11 cellular contexts compared by ENCODE assay signal in genomic region chr3:177646749-177647148, GRCh38.
DNase-seq lines count a peak whose midpoint lies in the region; ATAC-seq and TF ChIP-seq lines count a peak whose summit lies in the region.
"Had no signal": no experiment of that assay in that cellular context is flagged by ENCODE, and none has a peak within 500 bp of the region (broad histone marks: within the 10 kb centered on the region; RNA-seq: fewer than 3 reads in every experiment).

No MANE protein-coding gene starts in this region.

- no peaks in the 10 kb centered on the region for H3K36me3 Mint-ChIP-seq in CD14-positive monocyte
- no peaks in the 10 kb centered on the region for H3K36me3 Mint-ChIP-seq in activated naive CD8-positive, alpha-beta T cell treated with anti-CD3 and anti-CD28 coated beads for 36 hours

- DNase-seq in CD14-positive monocyte (ENCODE audit: low spot score), result no peak
- peak; percentile 24 for DNase-seq in activated naive CD8-positive, alpha-beta T cell treated with anti-CD3 and anti-CD28 coated beads for 36 hours
- no peak for DNase-seq in NCI-H1417 treated with DMSO at 0.1 percent for 48 hours (lab: John Stamatoyannopoulos, UW)
- no peak for DNase-seq in NCI-H2227 (lab: John Stamatoyannopoulos, UW; ENCODE audit: unreplicated experiment)
- DNase-seq in GM19238 (ENCODE audit: insufficient read length, low spot score), result no peak
- DNase-seq in middle frontal gyrus (ENCODE audit: extremely low spot score, low spot score), result no peak
- DNase-seq: Calu3, endodermal cell, NCI-H2227 treated with DMSO at 0.1 percent for 48 hours had no signal

- peak; percentile 74 for ATAC-seq in GM19463 (IDR thresholded peaks at IDR 0.05; ENCODE audit: unreplicated experiment)

- peaks cover 0 to 3% (median 0%) of the 10 kb centered on the region in 3 donors for H3K27me3 Mint-ChIP-seq in CD14-positive monocyte (ENCODE audit: low read depth in 3 of 3)
- no peaks in the 10 kb centered on the region for H3K27me3 Mint-ChIP-seq in activated naive CD8-positive, alpha-beta T cell treated with anti-CD3 and anti-CD28 coated beads for 36 hours

- peak overlapping the region in 3 of 7 donors; percentile 28 to 57 (median 28) for H3K27ac Mint-ChIP-seq in CD14-positive monocyte
- peak overlapping the region; percentile 69 for H3K27ac Mint-ChIP-seq in activated naive CD8-positive, alpha-beta T cell treated with anti-CD3 and anti-CD28 coated beads for 36 hours
- H3K27ac Mint-ChIP-seq: endodermal cell had no signal

- H3K4me1 Mint-ChIP-seq in CD14-positive monocyte, result peaks cover 23% of the 10 kb centered on the region
- peaks cover 51% of the 10 kb centered on the region for H3K4me1 Mint-ChIP-seq in activated naive CD8-positive, alpha-beta T cell treated with anti-CD3 and anti-CD28 coated beads for 36 hours
- H3K4me1 Mint-ChIP-seq: endodermal cell had no signal

- intact Hi-C loops in CD14-positive monocyte (cut with micrococcal nuclease), result no loop called here

- no peaks in the 10 kb centered on the region for H3K9me3 ChIP-seq in KOPT-K1 (ENCODE audit: insufficient read depth, low read length, poor library complexity, severe bottlenecking)

- H3K4me3 Mint-ChIP-seq in CD14-positive monocyte, result peak overlapping the region; percentile 53 to 62
- no peak overlapping the region for H3K4me3 Mint-ChIP-seq in activated naive CD8-positive, alpha-beta T cell treated with anti-CD3 and anti-CD28 coated beads for 36 hours
- H3K4me3 Mint-ChIP-seq: endodermal cell had no signal

- no peaks in the 10 kb centered on the region for H3K9me3 Mint-ChIP-seq in CD14-positive monocyte
- H3K9me3 Mint-ChIP-seq in activated naive CD8-positive, alpha-beta T cell treated with anti-CD3 and anti-CD28 coated beads for 36 hours, result peaks cover 1% of the 10 kb centered on the region
- H3K9me3 Mint-ChIP-seq: endodermal cell had no signal

- no peak for TF ChIP-seq CTCF in CD14-positive monocyte (IDR thresholded peaks at IDR 0.05)

- H3K36me3 ChIP-seq in KOPT-K1 (ENCODE audit: insufficient read depth, low read length), result no peaks in the 10 kb centered on the region

- H3K27ac ChIP-seq in KOPT-K1 (ENCODE audit: low read depth, low read length, poor library complexity, severe bottlenecking), result peak overlapping the region; percentile 83
